Comparison of ENCODE assay signal across 24 cellular contexts in the genomic region with DNA sequence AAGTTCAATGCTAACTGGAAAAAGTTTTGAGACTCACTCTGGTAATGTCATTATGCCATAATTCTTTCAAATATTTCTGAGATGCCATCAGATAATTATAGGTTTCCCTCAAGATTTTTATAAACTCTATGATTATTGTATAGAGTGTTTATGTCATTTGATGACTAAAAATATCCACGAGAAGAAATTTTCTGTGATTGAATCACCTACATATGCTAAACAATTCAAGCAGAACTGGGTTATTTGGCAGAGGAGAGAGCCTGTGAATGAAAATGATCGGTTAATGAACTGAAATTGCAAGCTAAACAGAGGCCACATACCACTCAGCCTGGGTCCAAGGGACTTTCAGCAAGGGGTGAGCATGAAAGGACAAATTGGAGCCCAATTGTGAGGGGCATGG.
DNase-seq lines count a peak whose midpoint lies in the region; ATAC-seq, FAIRE-seq and TF ChIP-seq lines count a peak whose summit lies in the region.
"Had no signal": no experiment of that assay in that cellular context is flagged by ENCODE, and none has a peak within 500 bp of the region (broad histone marks: within the 10 kb centered on the region; RNA-seq: fewer than 3 reads in every experiment).

No MANE protein-coding gene starts in this region.

- no peak overlapping the region for H3K27ac Mint-ChIP-seq in endothelial cell (ENCODE audit: unreplicated experiment)
- no peak overlapping the region for H3K27ac Mint-ChIP-seq in type B pancreatic cell
- H3K27ac Mint-ChIP-seq: activated CD4-positive, alpha-beta memory T cell treated with anti-CD3 and anti-CD28 coated beads, Interleukin-2, amount 10 ng/mL, durations not matched to agents 7 days and 5 days; natural killer cell treated with Interleukin-12 subunit alpha and Interleukin-12 subunit beta and Interleukin-15 and Interleukin-18, amount 100 ng/mL, for 72 hours; WTC11 had no signal

- CTCF ChIA-PET in SK-N-SH (lab: Yijun Ruan, JAX) = no interaction called here
- CTCF ChIA-PET in endothelial cell of umbilical vein (lab: Charles Lee) = interaction anchor here (1.2 to 1.5 kb wide), 3 partner anchors 15 to 22 kb away, joined by 3 to 4 read pairs (median 3); no protein-coding TSS in a partner anchor

- H3K4me3 Mint-ChIP-seq in endothelial cell (ENCODE audit: unreplicated experiment) = no peak overlapping the region
- no peak overlapping the region for H3K4me3 Mint-ChIP-seq in type B pancreatic cell
- H3K4me3 Mint-ChIP-seq: activated CD4-positive, alpha-beta memory T cell treated with anti-CD3 and anti-CD28 coated beads, Interleukin-2, amount 10 ng/mL, durations not matched to agents 7 days and 5 days; natural killer cell treated with Interleukin-12 subunit alpha and Interleukin-12 subunit beta and Interleukin-15 and Interleukin-18, amount 100 ng/mL, for 72 hours; WTC11 had no signal

- no peaks in the 10 kb centered on the region for H3K36me3 ChIP-seq in GM23248 (ENCODE audit: low read depth)
- no peaks in the 10 kb centered on the region for H3K36me3 ChIP-seq in SK-N-SH (replicated peaks in 1 of 2; ENCODE audit: control insufficient read depth in 1 of 2, insufficient read depth in 2 of 2, low read length in 1 of 2)
- no peaks in the 10 kb centered on the region for H3K36me3 ChIP-seq in endothelial cell of umbilical vein (ENCODE audit: control insufficient read depth in 2 of 2, extremely low read depth in 1 of 2, insufficient read depth in 2 of 2, low read length in 2 of 2)
- H3K36me3 ChIP-seq: BLaER1 treated with 17β-estradiol and CSF1 and Interleukin-3, amounts not matched to agents 10 nM and 100 nM; colonic mucosa; prostate gland; upper lobe of right lung had no signal

- peak; percentile 63 for DNase-seq in GM23248
- no peak for DNase-seq in SK-N-SH
- DNase-seq in endothelial cell of umbilical vein (ENCODE audit: low read depth, low spot score) = peak; percentile 27
- DNase-seq in renal cortical epithelial cell (ENCODE audit: low read depth) = peak; percentile 76
- DNase-seq in AG20443 (ENCODE audit: low spot score) = no peak
- no peak for DNase-seq in endothelial cell (ENCODE audit: low spot score)
- DNase-seq in type B pancreatic cell (ENCODE audit: extremely low spot score, unreplicated experiment) = no peak
- DNase-seq: activated CD4-positive, alpha-beta memory T cell treated with anti-CD3 and anti-CD28 coated beads, Interleukin-2, amount 10 ng/mL, durations not matched to agents 7 days and 5 days; activated naive CD4-positive, alpha-beta T cell; activated T-cell treated with anti-CD3 and anti-CD28 coated beads, Interleukin-2, amount 50 U/mL, for 1 hour; colonic mucosa; Kasumi-1; left colon; NCI-H526; OCI-M1; stimulated activated CD4-positive, alpha-beta T cell treated with anti-CD3 and anti-CD28 coated beads, Interleukin-4, amount 100 ng/mL, for 24 hours; T-helper 2 cell; upper lobe of right lung had no signal

- no TSS peak for BruUV-seq in endothelial cell of umbilical vein (replicated peaks; lab: Mats Ljungman, UMichigan)

- no peak for TF ChIP-seq RAD21 in SK-N-SH (IDR thresholded peaks at IDR 0.05; ENCODE audit: low read length)

- H3K4me1 Mint-ChIP-seq in endothelial cell (ENCODE audit: unreplicated experiment) (no peaks in the 10 kb centered on the region), type B pancreatic cell (ENCODE audit: unreplicated experiment) (no peaks in the 10 kb centered on the region)
- H3K4me1 Mint-ChIP-seq: activated CD4-positive, alpha-beta memory T cell treated with anti-CD3 and anti-CD28 coated beads, Interleukin-2, amount 10 ng/mL, durations not matched to agents 7 days and 5 days had no signal

- H3K27me3 ChIP-seq in GM23248 (replicated peaks; ENCODE audit: insufficient read depth) (no peaks in the 10 kb centered on the region), SK-N-SH (ENCODE audit: insufficient read depth) (no peaks in the 10 kb centered on the region), endothelial cell of umbilical vein (ENCODE audit: control insufficient read depth in 2 of 2, insufficient read depth in 2 of 2, low read length in 2 of 2) (no peaks in the 10 kb centered on the region)
- H3K27me3 ChIP-seq: BLaER1 treated with 17β-estradiol and CSF1 and Interleukin-3, amounts not matched to agents 10 nM and 100 nM; colonic mucosa; upper lobe of right lung had no signal

- no peaks in the 10 kb centered on the region for H3K36me3 Mint-ChIP-seq in endothelial cell (ENCODE audit: low read depth, unreplicated experiment)
- H3K36me3 Mint-ChIP-seq in type B pancreatic cell = no peaks in the 10 kb centered on the region
- H3K36me3 Mint-ChIP-seq: natural killer cell treated with Interleukin-12 subunit alpha and Interleukin-12 subunit beta and Interleukin-15 and Interleukin-18, amount 100 ng/mL, for 72 hours; WTC11 had no signal

- peak; percentile 38 for FAIRE-seq in endothelial cell of umbilical vein (lab: Jason Lieb, UNC)
- FAIRE-seq: G401.6 had no signal

- H3K4me3 ChIP-seq in GM23248 (peak overlapping the region; percentile 55), SK-N-SH (ENCODE audit: low read depth in 2 of 2, low read length in 1 of 2) (peak overlapping the region in 1 of 2 experiments; percentile 35; a peak in 1 of 4 replicates), endothelial cell of umbilical vein (replicated peaks in 1 of 3; ENCODE audit: insufficient read depth in 1 of 3, low read depth in 1 of 3, low read length in 3 of 3) (no peak overlapping the region)
- H3K4me3 ChIP-seq: BLaER1 treated with 17β-estradiol and CSF1 and Interleukin-3, amounts not matched to agents 10 nM and 100 nM; colonic mucosa; prostate gland; upper lobe of right lung had no signal

- H3K9me2 ChIP-seq in GM23248 (ENCODE audit: insufficient read depth) = no peaks in the 10 kb centered on the region
- H3K9me2 ChIP-seq in SK-N-SH = no peaks in the 10 kb centered on the region

- intact Hi-C loops in endothelial cell of umbilical vein (cut with micrococcal nuclease) = no loop called here

- H3K9me3 ChIP-seq in GM23248 (ENCODE audit: low read depth) (no peaks in the 10 kb centered on the region), SK-N-SH (no peaks in the 10 kb centered on the region), endothelial cell of umbilical vein (replicated peaks; ENCODE audit: control insufficient read depth, insufficient read depth, low read length) (no peaks in the 10 kb centered on the region)
- H3K9me3 ChIP-seq: colonic mucosa, prostate gland, upper lobe of right lung had no signal

- peaks cover 30% of the 10 kb centered on the region for H3K4me1 ChIP-seq in GM23248 (ENCODE audit: insufficient read depth)
- 0 out of 4 replicates have a peak, but pooled peaks cover 0 to 5% of the 10 kb centered on the region in 2 experiments for H3K4me1 ChIP-seq in SK-N-SH (ENCODE audit: control insufficient read depth in 1 of 2, insufficient read depth in 2 of 2, low read depth in 1 of 2, low read length in 1 of 2)
- H3K4me1 ChIP-seq in endothelial cell of umbilical vein (ENCODE audit: control insufficient read depth, extremely low read depth, insufficient read depth, low read length) = peaks cover 13% of the 10 kb centered on the region
- H3K4me1 ChIP-seq: colonic mucosa, prostate gland, upper lobe of right lung had no signal

- no peak for TF ChIP-seq CTCF in SK-N-SH (IDR thresholded peaks at IDR 0.05)
- no peak for TF ChIP-seq CTCF in endothelial cell of umbilical vein (IDR thresholded peaks at IDR 0.05; ENCODE audit: extremely low read depth in 1 of 2, insufficient read depth in 1 of 2, low read depth in 1 of 2, low read length in 2 of 2)
- no peak for TF ChIP-seq CTCF in endothelial cell (IDR thresholded peaks at IDR 0.05; ENCODE audit: unreplicated experiment)
- TF ChIP-seq CTCF in type B pancreatic cell (conservative IDR thresholded peaks at IDR 0.05) = no peak

- H3K9ac ChIP-seq in GM23248 (peak overlapping the region; percentile 23), SK-N-SH (peak overlapping the region; percentile 48; the same call in 1 of the 2 replicates), endothelial cell of umbilical vein (replicated peaks; ENCODE audit: extremely low read depth, insufficient read depth, low read length) (no peak overlapping the region)
- H3K9ac ChIP-seq: BLaER1 treated with 17β-estradiol and CSF1 and Interleukin-3, amounts not matched to agents 10 nM and 100 nM had no signal

- H3F3A ChIP-seq in GM23248 (ENCODE audit: insufficient read depth) (peaks cover 25% of the 10 kb centered on the region), SK-N-SH (replicated peaks; ENCODE audit: insufficient read depth) (peaks cover 9% of the 10 kb centered on the region)

- H3K27ac ChIP-seq in GM23248 (peak overlapping the region; percentile 56), SK-N-SH (ENCODE audit: low read depth in 2 of 2, low read length in 1 of 2) (peak overlapping the region in 1 of 2 experiments; percentile 81; a peak in 2 of 4 replicates), endothelial cell of umbilical vein (ENCODE audit: insufficient read depth, low read depth, low read length) (no peak overlapping the region)
- H3K27ac ChIP-seq: BLaER1 treated with 17β-estradiol and CSF1 and Interleukin-3, amounts not matched to agents 10 nM and 100 nM; colonic mucosa; prostate gland; upper lobe of right lung had no signal

- H4K20me1 ChIP-seq in GM23248 (ENCODE audit: insufficient read depth) (no peaks in the 10 kb centered on the region), SK-N-SH (ENCODE audit: insufficient read depth) (no peaks in the 10 kb centered on the region), endothelial cell of umbilical vein (replicated peaks; ENCODE audit: control insufficient read depth, extremely low read depth, insufficient read depth, low read length) (no peaks in the 10 kb centered on the region)
- H4K20me1 ChIP-seq: BLaER1 treated with 17β-estradiol and CSF1 and Interleukin-3, amounts not matched to agents 10 nM and 100 nM had no signal

- no peak for TF ChIP-seq POLR2A in endothelial cell of umbilical vein (IDR thresholded peaks at IDR 0.05; ENCODE audit: low read depth, low read length)

- no peaks in the 10 kb centered on the region for H3K9me3 Mint-ChIP-seq in endothelial cell (ENCODE audit: unreplicated experiment)
- no peaks in the 10 kb centered on the region for H3K9me3 Mint-ChIP-seq in type B pancreatic cell
- H3K9me3 Mint-ChIP-seq: activated CD4-positive, alpha-beta memory T cell treated with anti-CD3 and anti-CD28 coated beads, Interleukin-2, amount 10 ng/mL, durations not matched to agents 7 days and 5 days; natural killer cell treated with Interleukin-12 subunit alpha and Interleukin-12 subunit beta and Interleukin-15 and Interleukin-18, amount 100 ng/mL, for 72 hours had no signal

- no peaks in the 10 kb centered on the region for H3K9me1 ChIP-seq in endothelial cell of umbilical vein (replicated peaks; ENCODE audit: control insufficient read depth, extremely low read depth, insufficient read depth, low read length)

- no peak for TF ChIP-seq EP300 in SK-N-SH (IDR thresholded peaks at IDR 0.05; ENCODE audit: borderline replicate concordance in 1 of 2, low read depth in 1 of 2, low read length in 1 of 2)

- ATAC-seq in GM18861 (IDR thresholded peaks at IDR 0.05; ENCODE audit: unreplicated experiment) = no peak
- ATAC-seq: left colon; natural killer cell treated with Interleukin-12 subunit alpha and Interleukin-12 subunit beta and Interleukin-15 and Interleukin-18, amount 100 ng/mL, for 72 hours; upper lobe of right lung; WTC11 had no signal

- in situ Hi-C loops in GM23248 (cut with MboI) = no loop called here

- H2AFZ ChIP-seq in GM23248 (peak overlapping the region; percentile 30; the same call in 1 of the 2 replicates), SK-N-SH (ENCODE audit: low read depth) (peak overlapping the region; percentile 50; the same call in 1 of the 2 replicates), endothelial cell of umbilical vein (ENCODE audit: low read depth, low read length) (no peak overlapping the region)

- H3K79me2 ChIP-seq in GM23248 (ENCODE audit: insufficient read depth) = no peaks in the 10 kb centered on the region
- H3K79me2 ChIP-seq in SK-N-SH (ENCODE audit: insufficient read depth) = no peaks in the 10 kb centered on the region
- no peaks in the 10 kb centered on the region for H3K79me2 ChIP-seq in endothelial cell of umbilical vein (ENCODE audit: control insufficient read depth, insufficient read depth, low read length)

- POLR2A ChIA-PET in SK-N-SH (lab: Yijun Ruan, JAX) (no interaction called here), endothelial cell of umbilical vein (lab: Charles Lee) (no interaction called here)

- peak overlapping the region; percentile 71 for H3K4me2 ChIP-seq in GM23248 (ENCODE audit: unreplicated experiment)
- H3K4me2 ChIP-seq in SK-N-SH = peak overlapping the region; percentile 65
- no peak overlapping the region for H3K4me2 ChIP-seq in endothelial cell of umbilical vein (ENCODE audit: insufficient read depth, low read length)

- H3K27me3 Mint-ChIP-seq in endothelial cell (ENCODE audit: unreplicated experiment) (no peaks in the 10 kb centered on the region), type B pancreatic cell (no peaks in the 10 kb centered on the region)

- 13 to 18% methylated on average over 2 of the region's 2 CpGs for WGBS in GM23248 (ENCODE audit: low coverage in 1 of 2, low lambda C conversion rate in 2 of 2, missing lambda C conversion rate in 2 of 2), 2 experiments
- 15% methylated on average over 2 of the region's 2 CpGs for WGBS in SK-N-SH (ENCODE audit: low lambda C conversion rate)

- dilution Hi-C loops in endothelial cell of umbilical vein (cut with MboI; ENCODE audit: extremely low pct_ligation_motif_present, low sequenced_read_pairs) = no loop called here

Comparison
In these comparisons a context has a peak if more than half of its experiments do, and no peak if none do; other contexts are left out.
1. DNase-seq: peak in GM23248 (single experiment), endothelial cell of umbilical vein (single experiment) and renal cortical epithelial cell (single experiment); none in SK-N-SH (single experiment), AG20443 (single experiment), endothelial cell (single experiment) and type B pancreatic cell (single experiment).